8 cellular contexts compared by ENCODE assay signal in the genomic region with DNA sequence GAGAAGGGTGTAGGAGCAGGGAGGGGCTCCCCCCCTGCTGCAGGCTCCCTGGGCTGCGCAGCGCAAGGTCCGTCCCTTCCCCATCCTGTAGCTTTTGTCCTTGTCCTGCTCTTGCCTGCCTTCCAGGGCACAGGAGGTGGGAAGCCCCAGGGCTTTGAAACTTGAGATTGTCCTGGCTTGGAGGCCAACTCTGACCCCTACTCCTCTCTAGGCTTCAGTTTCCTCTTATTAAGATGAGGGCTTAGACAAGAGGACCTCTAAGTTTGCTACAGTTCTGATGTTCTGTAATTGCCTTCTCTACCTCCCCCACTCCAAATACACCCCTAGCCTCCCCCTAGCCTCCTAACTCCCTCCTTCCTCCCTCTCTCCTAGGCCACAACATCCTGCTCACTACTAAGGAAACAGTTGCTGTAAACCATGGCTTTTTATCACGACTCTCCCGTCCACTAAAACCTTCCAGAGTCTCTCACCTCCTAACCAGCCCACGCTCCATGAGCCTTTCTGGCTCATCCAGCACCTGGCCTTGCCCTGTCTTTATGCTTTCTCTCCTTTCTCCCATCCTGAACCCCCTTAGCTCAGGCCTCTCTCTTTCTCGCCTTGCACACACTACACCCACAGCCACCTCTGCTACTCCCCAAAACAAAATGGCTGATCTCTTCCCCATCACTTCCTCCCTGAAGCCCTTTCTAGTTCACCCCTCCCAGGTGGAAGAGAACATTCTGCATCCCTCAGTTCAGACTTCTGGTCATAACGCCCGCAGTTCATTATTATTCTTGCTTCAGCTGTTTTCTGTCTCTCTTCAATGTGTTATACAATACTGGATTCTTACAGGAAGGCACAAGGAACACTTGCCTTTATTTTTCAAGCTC. TPM values are rescaled to one million over a fixed set of nuclear protein-coding genes. Genes with fewer than 3 reads are reported as not detected.
A peak's percentile ranks its signal among the peaks of the same experiment; 100 is the strongest.
DNase-seq lines count a peak whose midpoint lies in the region; ATAC-seq, FAIRE-seq and TF ChIP-seq lines count a peak whose summit lies in the region.

No MANE protein-coding gene starts in this region.

- peaks cover 31% of the 10 kb centered on the region for H3K4me1 ChIP-seq in HUES64 (ENCODE audit: insufficient read depth, low read length)
- peaks cover 25% of the 10 kb centered on the region for H3K4me1 ChIP-seq in mammary epithelial cell (ENCODE audit: insufficient read depth, low read length)
- H3K4me1 ChIP-seq in mesodermal cell (ENCODE audit: control insufficient read depth, insufficient read depth, low read length, poor library complexity, severe bottlenecking), result peaks cover 12% of the 10 kb centered on the region

- TF ChIP-seq CTCF in mammary epithelial cell (conservative IDR thresholded peaks at IDR 0.05 in 1 of 2, IDR thresholded peaks at IDR 0.05 in 1 of 2; ENCODE audit: extremely low read depth in 1 of 2, insufficient read depth in 1 of 2, low read depth in 1 of 2, low read length in 2 of 2), result no peak

- H3K27me3 ChIP-seq in HUES64 (ENCODE audit: insufficient read depth, low read length) (no peaks in the 10 kb centered on the region), mammary epithelial cell (ENCODE audit: insufficient read depth, low read length) (no peaks in the 10 kb centered on the region)

- intact Hi-C loops in mammary epithelial cell (cut with micrococcal nuclease), result loop anchor here (1.0 to 10.0 kb wide), 6 partner anchors 38 to 1047 kb away; no protein-coding TSS in a partner anchor

- peak overlapping the region; percentile 75 for H3K9ac ChIP-seq in HUES64 (ENCODE audit: low read depth, low read length)
- H3K9ac ChIP-seq in mammary epithelial cell (ENCODE audit: insufficient read depth, low read length), result no peak overlapping the region

- CTCF ChIA-PET in mammary epithelial cell (lab: Charles Lee; ENCODE audit: low non-redundant PET), result interaction anchor here (0.9 kb wide), 1 partner anchor 618 kb away, joined by 5 read pairs; no protein-coding TSS in a partner anchor

- DNase-seq in GM19239 (ENCODE audit: insufficient read length, low spot score), result peak; percentile 26
- no peak for DNase-seq in mammary epithelial cell
- no peak for DNase-seq in superior temporal gyrus (ENCODE audit: extremely low spot score)
- no peak for DNase-seq in mucosa of gallbladder (ENCODE audit: low spot score)

- peak overlapping the region; percentile 45; the same call in 1 of the 2 replicates for H3K27ac ChIP-seq in HUES64 (ENCODE audit: low read depth, low read length)
- H3K27ac ChIP-seq in mammary epithelial cell (ENCODE audit: insufficient read depth, low read depth, low read length), result no peak overlapping the region
- peak overlapping the region; percentile 53 for H3K27ac ChIP-seq in mesodermal cell (ENCODE audit: low read depth, low read length, severe bottlenecking)

- dilution Hi-C loops in mammary epithelial cell (cut with HindIII; ENCODE audit: low sequenced_read_pairs), result no loop called here

- BruUV-seq in mammary epithelial cell (replicated peaks; lab: Mats Ljungman, UMichigan), result no TSS peak

- H3K9me3 ChIP-seq in HUES64 (ENCODE audit: insufficient read depth, low read depth, low read length) (no peaks in the 10 kb centered on the region), mammary epithelial cell (replicated peaks; ENCODE audit: insufficient read depth, low read length) (no peaks in the 10 kb centered on the region), mesodermal cell (ENCODE audit: control insufficient read depth, low read length) (no peaks in the 10 kb centered on the region)

- H3K79me2 ChIP-seq in mammary epithelial cell (ENCODE audit: insufficient read depth, low read length), result no peaks in the 10 kb centered on the region

- no peaks in the 10 kb centered on the region for H4K20me1 ChIP-seq in mammary epithelial cell (ENCODE audit: insufficient read depth, low read length)

- WGBS in HUES64, result 50% methylated on average over 9 of the region's 9 CpGs
- WGBS in mammary epithelial cell (ENCODE audit: low coverage, missing lambda C conversion rate), result 70% methylated on average over 7 of the region's 9 CpGs
- WGBS in mesodermal cell (ENCODE audit: insufficient coverage in 2 of 2), 2 experiments, result 55 to 65% methylated on average over 6 to 9 of the region's 9 CpGs

- H3K4me2 ChIP-seq in mammary epithelial cell (ENCODE audit: insufficient read depth, low read depth, low read length), result peak overlapping the region; percentile 94

- peak; percentile 40 for FAIRE-seq in GM19239 (lab: Jason Lieb, UNC)

- no peak for ATAC-seq in GM18870 (IDR thresholded peaks at IDR 0.05; ENCODE audit: unreplicated experiment)
- ATAC-seq in GM21723 (IDR thresholded peaks at IDR 0.05; ENCODE audit: unreplicated experiment), result no peak

- H3K4me3 ChIP-seq in HUES64 (ENCODE audit: low read length) (peak overlapping the region; percentile 58), mammary epithelial cell (replicated peaks in 1 of 3; ENCODE audit: insufficient read depth in 1 of 3, low read depth in 2 of 3, low read length in 3 of 3) (peak overlapping the region in 2 of 3 experiments; percentile 45 to 46), mesodermal cell (ENCODE audit: extremely low read depth, insufficient read depth, low read length, poor library complexity, severe bottlenecking) (peak overlapping the region; percentile 41)

- H2AFZ ChIP-seq in mammary epithelial cell (ENCODE audit: low read depth, low read length), result peak overlapping the region; percentile 88

- H3K36me3 ChIP-seq in HUES64 (ENCODE audit: insufficient read depth, low read length) (no peaks in the 10 kb centered on the region; the same call in 1 of the 2 replicates), mammary epithelial cell (ENCODE audit: insufficient read depth, low read length) (no peaks in the 10 kb centered on the region), mesodermal cell (ENCODE audit: control insufficient read depth, insufficient read depth, low read length) (no peaks in the 10 kb centered on the region)

- in situ Hi-C loops in mammary epithelial cell (cut with MboI; ENCODE audit: low sequenced_read_pairs in 2 of 2), result loop anchor here (10.0 to 25.0 kb wide), 3 partner anchors 134 to 1042 kb away; no protein-coding TSS in a partner anchor

RNA-seq across cellular contexts. Expression of a gene that starts 10.2 kb away (rescaled TPM):
- polyA plus RNA-seq in HUES64 (2013, experiment 1 of 2), result 0.60 TPM
- polyA plus RNA-seq in HUES64 (2013, experiment 2 of 2), result 0.95 TPM
- total RNA-seq in mammary epithelial cell (under 1 TPM; 0.50 to 0.54 TPM), mucosa of gallbladder (26.4 TPM)
- 0.19 TPM for polyA plus RNA-seq in mammary epithelial cell
- polyA minus RNA-seq in mammary epithelial cell, result not detected
- polyA plus RNA-seq in mesodermal cell (2013, experiment 1 of 2), result 1.6 TPM
- polyA plus RNA-seq in mesodermal cell (2013, experiment 2 of 2), result 2.0 TPM

RNA-seq across cellular contexts. Expression of a gene that starts 13.4 kb away (rescaled TPM):
- not detected for polyA plus RNA-seq in HUES64 (2013, experiment 1 of 2)
- not detected for polyA plus RNA-seq in HUES64 (2013, experiment 2 of 2)
- total RNA-seq in mammary epithelial cell, result not detected
- polyA plus RNA-seq in mammary epithelial cell, result not detected
- not detected for polyA minus RNA-seq in mammary epithelial cell
- not detected for polyA plus RNA-seq in mesodermal cell (2013, experiment 1 of 2)
- not detected for polyA plus RNA-seq in mesodermal cell (2013, experiment 2 of 2)
- total RNA-seq in mucosa of gallbladder, result 1.0 TPM

RNA-seq across cellular contexts. Expression of a gene that starts 24.1 kb away (rescaled TPM):
- polyA plus RNA-seq in HUES64 (2013, experiment 1 of 2), result not detected
- not detected for polyA plus RNA-seq in HUES64 (2013, experiment 2 of 2)
- total RNA-seq in mammary epithelial cell (not detected), mucosa of gallbladder (not detected)
- not detected for polyA plus RNA-seq in mammary epithelial cell
- not detected for polyA minus RNA-seq in mammary epithelial cell
- not detected for polyA plus RNA-seq in mesodermal cell (2013, experiment 1 of 2)
- polyA plus RNA-seq in mesodermal cell (2013, experiment 2 of 2), result not detected

RNA-seq across cellular contexts. Expression of a gene that starts 43.3 kb away (rescaled TPM):
- polyA plus RNA-seq in HUES64 (2013, experiment 1 of 2), result 31.7 TPM
- polyA plus RNA-seq in HUES64 (2013, experiment 2 of 2), result 40.3 TPM
- total RNA-seq in mammary epithelial cell, result 10 to 100 TPM in 1 of 2 donors, 1 to 10 TPM in 1; 9.3 to 22.2 TPM
- 10.0 TPM for polyA plus RNA-seq in mammary epithelial cell
- polyA minus RNA-seq in mammary epithelial cell, result 5.1 TPM
- 30.2 TPM for polyA plus RNA-seq in mesodermal cell (2013, experiment 1 of 2)
- polyA plus RNA-seq in mesodermal cell (2013, experiment 2 of 2), result 34.0 TPM
- 36.3 TPM for total RNA-seq in mucosa of gallbladder

RNA-seq across cellular contexts. Expression of a gene that starts 43.9 kb away (rescaled TPM):
- polyA plus RNA-seq in HUES64 (2013, experiment 1 of 2), result 29.5 TPM
- 29.9 TPM for polyA plus RNA-seq in HUES64 (2013, experiment 2 of 2)
- total RNA-seq in mammary epithelial cell, result 10 to 100 TPM; 18.5 to 29.1 TPM
- polyA plus RNA-seq in mammary epithelial cell, result 12.5 TPM
- polyA minus RNA-seq in mammary epithelial cell, result 20.7 TPM
- 44.2 TPM for polyA plus RNA-seq in mesodermal cell (2013, experiment 1 of 2)
- 38.6 TPM for polyA plus RNA-seq in mesodermal cell (2013, experiment 2 of 2)
- total RNA-seq in mucosa of gallbladder, result 24.8 TPM

Comparison
In these comparisons a context has a peak if more than half of its experiments do, and no peak if none do; other contexts are left out.
1. RNA of a gene that starts 10.2 kb away (total RNA-seq): 26.4 TPM in mucosa of gallbladder (single experiment); 0.50 to 0.54 TPM in mammary epithelial cell; every median in the first group is over 10 times any median in the second.
2. Peak in every context shown above with its lines, with median percentiles within 50 percentile points of each other: H3K4me3 ChIP-seq.